8 cellular contexts compared by ENCODE assay signal in genomic region chr1:149917590-149918144, GRCh38.
DNase-seq lines count a peak whose midpoint lies in the region; ATAC-seq lines count a peak whose summit lies in the region.

SV2A (minus strand) TSS chr1:149917844; CDS start chr1:149913840, 4,004 bp downstream.

- peak; percentile 75 for ATAC-seq in effector memory CD8-positive, alpha-beta T cell (replicated peaks)
- ATAC-seq in HG03025 (IDR thresholded peaks at IDR 0.05; ENCODE audit: low FRiP score, unreplicated experiment) (no peak), GM21447 (IDR thresholded peaks at IDR 0.05; ENCODE audit: unreplicated experiment) (no peak)

- H3K9me3 Mint-ChIP-seq in effector memory CD8-positive, alpha-beta T cell: no peaks in the 10 kb centered on the region

- H3K4me1 Mint-ChIP-seq in effector memory CD8-positive, alpha-beta T cell (ENCODE audit: low read depth in 2 of 2): peaks cover 17% of the 10 kb centered on the region in 2 donors

- peak within 1 kb of the TSS; percentile 65 to 75 for H3K27ac Mint-ChIP-seq in effector memory CD8-positive, alpha-beta T cell

- peak within 1 kb of the TSS; percentile 79 to 83 for H3K4me3 Mint-ChIP-seq in effector memory CD8-positive, alpha-beta T cell

- H3K36me3 Mint-ChIP-seq in effector memory CD8-positive, alpha-beta T cell (ENCODE audit: insufficient read depth): peaks cover 7% of the 10 kb centered on the region

- DNase-seq in ELF-1 (ENCODE audit: low read depth, low spot score) (peak; percentile 49), NCI-H2081 treated with DMSO at 0.1 percent for 48 hours (lab: John Stamatoyannopoulos, UW) (peak; percentile 55), midbrain (lab: John Stamatoyannopoulos, UW) (peak; percentile 75)
- peak; percentile 27 to 29 for DNase-seq in activated CD4-positive, alpha-beta T cell treated with anti-CD3 and anti-CD28 coated beads, Interleukin-2, amount 50 U/mL, for 4 hours
- DNase-seq in effector memory CD8-positive, alpha-beta T cell: no peak
- DNase-seq in stimulated activated naive CD4-positive, alpha-beta T cell (lab: John Stamatoyannopoulos, UW): peak; percentile 7 to 54 (median 44)

- peaks cover 0 to 19% of the 10 kb centered on the region in 2 donors for H3K27me3 Mint-ChIP-seq in effector memory CD8-positive, alpha-beta T cell

Comparison
In these comparisons a context has a peak if more than half of its experiments do, and no peak if none do; other contexts are left out.
1. DNase-seq: peak in ELF-1 (single experiment), NCI-H2081 treated with DMSO at 0.1 percent for 48 hours (single experiment), activated CD4-positive, alpha-beta T cell treated with anti-CD3 and anti-CD28 coated beads, Interleukin-2, amount 50 U/mL, for 4 hours (2 of 2), midbrain (single experiment) and stimulated activated naive CD4-positive, alpha-beta T cell (6 of 6); none in effector memory CD8-positive, alpha-beta T cell (0 of 3).